Comparison of ENCODE assay signal across 14 cellular contexts in genomic region chr6:166495487-166496314, GRCh38.
DNase-seq lines count a peak whose midpoint lies in the region; ATAC-seq and TF ChIP-seq lines count a peak whose summit lies in the region.
"Had no signal": no experiment of that assay in that cellular context is flagged by ENCODE, and none has a peak within 500 bp of the region (broad histone marks: within the 10 kb centered on the region; RNA-seq: fewer than 3 reads in every experiment).

No MANE protein-coding gene starts in this region.

- DNase-seq in RWPE1 (ENCODE audit: low spot score) (no peak), neural crest cell (ENCODE audit: low read depth, low spot score) (no peak), substantia nigra (lab: John Stamatoyannopoulos, UW) (no peak), GM13976 (ENCODE audit: low spot score) (no peak)
- DNase-seq in stimulated activated naive CD4-positive, alpha-beta T cell treated with Interleukin-2 at 50 U/mL for 16 hours (lab: John Stamatoyannopoulos, UW): no peak
- DNase-seq: DMS 273 treated with DMSO at 0.1 percent for 48 hours, GF-D8, KG1, NCI-H1436, NCI-H2171, NCI-H446 had no signal

- H3K4me1 Mint-ChIP-seq in neural crest cell: peaks cover 45% of the 10 kb centered on the region

- H3K4me3 Mint-ChIP-seq in neural crest cell: peak overlapping the region; percentile 70

- H3K27ac ChIP-seq in RWPE1 (peak overlapping the region; percentile 5), cingulate gyrus (ENCODE audit: low read depth, low read length) (peak overlapping the region; percentile 77), substantia nigra (ENCODE audit: low read depth, low read length, poor library complexity, severe bottlenecking) (peak overlapping the region; percentile 69)
- H3K27ac ChIP-seq: C4-2B had no signal

- CTCF ChIA-PET in RWPE1 (lab: Yijun Ruan, JAX): no interaction called here

- no peaks in the 10 kb centered on the region for H3K9me3 Mint-ChIP-seq in neural crest cell

- TF ChIP-seq CTCF in RWPE1 (conservative IDR thresholded peaks at IDR 0.05; ENCODE audit: low read depth) (no peak), neural crest cell (conservative IDR thresholded peaks at IDR 0.05) (no peak), GM13976 (IDR thresholded peaks at IDR 0.05; ENCODE audit: borderline replicate concordance, control extremely low read depth, extremely low read depth, insufficient read depth, missing control alignments) (no peak)

- peaks cover 5% of the 10 kb centered on the region for H3K27me3 Mint-ChIP-seq in neural crest cell (ENCODE audit: low read depth)

- no peak for ATAC-seq in GM21515 (IDR thresholded peaks at IDR 0.05; ENCODE audit: unreplicated experiment)

- in situ Hi-C loops in GM13976 (cut with MboI; ENCODE audit: low sequenced_read_pairs, unreplicated experiment): no loop called here

- POLR2A ChIA-PET in RWPE1 (lab: Yijun Ruan, JAX; ENCODE audit: low non-redundant PET): no interaction called here

- peaks cover 18% of the 10 kb centered on the region for H3K36me3 Mint-ChIP-seq in neural crest cell (ENCODE audit: low read depth)

- peak overlapping the region; percentile 91 for H3K27ac Mint-ChIP-seq in neural crest cell (ENCODE audit: unreplicated experiment)

Comparison
In these comparisons a context has a peak if more than half of its experiments do, and no peak if none do; other contexts are left out.
1. H3K27ac ChIP-seq: peak in every context shown above with its lines; median percentile 77 in cingulate gyrus; 69 in substantia nigra; 5 in RWPE1.